In the genomic region with DNA sequence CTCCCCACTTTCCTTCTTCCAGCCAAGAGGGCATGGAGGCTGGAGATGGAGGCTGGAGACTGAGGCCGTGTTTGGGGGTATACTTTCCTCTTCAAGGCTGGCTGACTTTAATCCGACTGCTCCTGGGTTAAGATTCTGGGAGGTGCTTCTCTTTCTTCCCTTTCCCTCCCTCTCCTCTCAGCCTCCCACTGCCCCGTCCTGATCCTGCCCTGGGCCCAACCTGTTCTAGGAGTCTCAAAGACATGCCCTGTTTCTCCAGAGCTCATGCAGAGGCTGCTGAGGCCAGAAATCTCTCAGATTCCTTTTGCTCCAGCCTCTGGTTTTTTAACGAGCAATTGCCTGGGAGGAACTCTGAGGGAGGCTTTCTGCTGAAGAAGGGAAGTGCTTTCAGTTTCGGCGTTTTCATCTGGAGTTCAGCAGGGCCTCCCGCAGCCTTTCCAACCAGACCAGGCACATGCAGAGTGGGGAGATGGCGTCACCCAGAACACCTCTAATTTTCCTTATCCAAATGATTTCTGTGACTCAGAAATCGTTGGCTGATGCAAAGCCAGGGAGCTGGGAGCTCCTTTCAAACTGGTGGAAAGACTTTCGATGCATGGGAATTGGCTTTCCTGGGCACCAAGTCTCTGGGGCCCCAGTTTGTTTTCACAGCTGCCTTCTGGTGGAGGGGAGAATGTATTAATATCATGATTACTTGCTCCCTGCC, we compare ENCODE assay signal across 8 cellular contexts. TPM values are rescaled to one million over a fixed set of nuclear protein-coding genes. Genes with fewer than 3 reads are reported as not detected.
A peak's percentile ranks its signal among the peaks of the same experiment; 100 is the strongest.
DNase-seq lines count a peak whose midpoint lies in the region; ATAC-seq, FAIRE-seq and TF ChIP-seq lines count a peak whose summit lies in the region.

No MANE protein-coding gene starts in this region.

- H3K4me2 ChIP-seq in hepatocyte: peak overlapping the region; percentile 61

- H3K9me2 ChIP-seq in hepatocyte (replicated peaks; ENCODE audit: insufficient read depth): no peaks in the 10 kb centered on the region

- DNase-seq in activated naive CD4-positive, alpha-beta T cell treated with anti-CD3 and anti-CD28 coated beads, Interleukin-2, amount 50 U/mL, for 16 hours: no peak
- DNase-seq in activated CD4-positive, alpha-beta memory T cell treated with anti-CD3 and anti-CD28 coated beads, Interleukin-2, amount 10 ng/mL, durations not matched to agents 7 days and 5 days: no peak
- DNase-seq in hepatocyte (ENCODE audit: low spot score) (peak; percentile 57), pons (ENCODE audit: low spot score) (no peak), iPS-NIHi7 (ENCODE audit: extremely low spot score) (no peak), HTR-8/SVneo (ENCODE audit: insufficient read length, low spot score) (no peak)

- POLR2A ChIA-PET in activated CD4-positive, alpha-beta memory T cell treated with anti-CD3 and anti-CD28 coated beads, Interleukin-2, amount 10 ng/mL, durations not matched to agents 7 days and 5 days (lab: Charles Lee): interaction anchor here (0.7 to 24.1 kb wide), 7 partner anchors 10 to 128 kb away, joined by 3 to 1502 read pairs (median 4); a partner anchor contains a TSS

- peak overlapping the region; percentile 87 for H3K27ac ChIP-seq in hepatocyte

- H4K20me1 ChIP-seq in hepatocyte (ENCODE audit: insufficient read depth, poor library complexity, severe bottlenecking): no peaks in the 10 kb centered on the region

- H3K36me3 ChIP-seq in hepatocyte (replicated peaks; ENCODE audit: insufficient read depth, low read depth): no peaks in the 10 kb centered on the region

- CTCF ChIA-PET in activated CD4-positive, alpha-beta memory T cell treated with anti-CD3 and anti-CD28 coated beads, Interleukin-2, amount 10 ng/mL, durations not matched to agents 7 days and 5 days (lab: Charles Lee): interaction anchor here (1.2 kb wide), 1 partner anchor 132 kb away, joined by 7 read pairs; no protein-coding TSS in a partner anchor

- no peaks in the 10 kb centered on the region for H3K9me3 ChIP-seq in hepatocyte (ENCODE audit: low read depth)

- H3K4me1 ChIP-seq in hepatocyte (ENCODE audit: insufficient read depth): peaks cover 33% of the 10 kb centered on the region

- no peak for TF ChIP-seq CTCF in hepatocyte (IDR thresholded peaks at IDR 0.05; ENCODE audit: poor library complexity)

- H3K27ac Mint-ChIP-seq in activated naive CD4-positive, alpha-beta T cell treated with anti-CD3 and anti-CD28 coated beads, Interleukin-2, amount 50 U/mL, for 24 hours: peak overlapping the region; percentile 87
- peak overlapping the region; percentile 78 for H3K27ac Mint-ChIP-seq in activated CD4-positive, alpha-beta memory T cell treated with anti-CD3 and anti-CD28 coated beads, Interleukin-2, amount 10 ng/mL, durations not matched to agents 7 days and 5 days
- peak overlapping the region; percentile 91 for H3K27ac Mint-ChIP-seq in stimulated activated memory B cell treated with anti-CD40 and anti-IgM and Interleukin-4, amounts not matched to agents 10 μg/mL and 1 μg/mL and 100 μg/mL, for 72 hours

- peak overlapping the region; percentile 69 for H3K4me3 Mint-ChIP-seq in activated naive CD4-positive, alpha-beta T cell treated with anti-CD3 and anti-CD28 coated beads, Interleukin-2, amount 50 U/mL, for 24 hours
- H3K4me3 Mint-ChIP-seq in activated CD4-positive, alpha-beta memory T cell treated with anti-CD3 and anti-CD28 coated beads, Interleukin-2, amount 10 ng/mL, durations not matched to agents 7 days and 5 days: peak overlapping the region; percentile 61
- peak overlapping the region; percentile 30 for H3K4me3 Mint-ChIP-seq in stimulated activated memory B cell treated with anti-CD40 and anti-IgM and Interleukin-4, amounts not matched to agents 10 μg/mL and 1 μg/mL and 100 μg/mL, for 72 hours

- H3K4me3 ChIP-seq in hepatocyte: no peak overlapping the region

- FAIRE-seq in HTR-8/SVneo (lab: Jason Lieb, UNC): no peak

- H3K79me2 ChIP-seq in hepatocyte: no peaks in the 10 kb centered on the region

- 53% methylated on average over 10 of the region's 10 CpGs for WGBS in hepatocyte (ENCODE audit: low lambda C conversion rate, missing lambda C conversion rate)

- no peak for ATAC-seq in stimulated activated memory B cell treated with anti-CD40 and anti-IgM and Interleukin-4, amounts not matched to agents 10 μg/mL and 1 μg/mL and 100 μg/mL, for 72 hours

- H3K27me3 ChIP-seq in hepatocyte: no peaks in the 10 kb centered on the region

- no peaks in the 10 kb centered on the region for H3K36me3 Mint-ChIP-seq in activated naive CD4-positive, alpha-beta T cell treated with anti-CD3 and anti-CD28 coated beads, Interleukin-2, amount 50 U/mL, for 24 hours
- no peaks in the 10 kb centered on the region for H3K36me3 Mint-ChIP-seq in activated CD4-positive, alpha-beta memory T cell treated with anti-CD3 and anti-CD28 coated beads, Interleukin-2, amount 10 ng/mL, durations not matched to agents 7 days and 5 days (ENCODE audit: low read depth)
- H3K36me3 Mint-ChIP-seq in stimulated activated memory B cell treated with anti-CD40 and anti-IgM and Interleukin-4, amounts not matched to agents 10 μg/mL and 1 μg/mL and 100 μg/mL, for 72 hours: no peaks in the 10 kb centered on the region

- peaks cover 88% of the 10 kb centered on the region for H3K4me1 Mint-ChIP-seq in activated naive CD4-positive, alpha-beta T cell treated with anti-CD3 and anti-CD28 coated beads, Interleukin-2, amount 50 U/mL, for 24 hours
- H3K4me1 Mint-ChIP-seq in activated CD4-positive, alpha-beta memory T cell treated with anti-CD3 and anti-CD28 coated beads, Interleukin-2, amount 10 ng/mL, durations not matched to agents 7 days and 5 days: peaks cover 90% of the 10 kb centered on the region
- H3K4me1 Mint-ChIP-seq in stimulated activated memory B cell treated with anti-CD40 and anti-IgM and Interleukin-4, amounts not matched to agents 10 μg/mL and 1 μg/mL and 100 μg/mL, for 72 hours: peaks cover 73% of the 10 kb centered on the region

- H3K9me3 Mint-ChIP-seq in activated naive CD4-positive, alpha-beta T cell treated with anti-CD3 and anti-CD28 coated beads, Interleukin-2, amount 50 U/mL, for 24 hours: no peaks in the 10 kb centered on the region
- H3K9me3 Mint-ChIP-seq in activated CD4-positive, alpha-beta memory T cell treated with anti-CD3 and anti-CD28 coated beads, Interleukin-2, amount 10 ng/mL, durations not matched to agents 7 days and 5 days: no peaks in the 10 kb centered on the region
- H3K9me3 Mint-ChIP-seq in stimulated activated memory B cell treated with anti-CD40 and anti-IgM and Interleukin-4, amounts not matched to agents 10 μg/mL and 1 μg/mL and 100 μg/mL, for 72 hours: no peaks in the 10 kb centered on the region

- H2AFZ ChIP-seq in hepatocyte: peak overlapping the region; percentile 32

- H3K27me3 Mint-ChIP-seq in activated naive CD4-positive, alpha-beta T cell treated with anti-CD3 and anti-CD28 coated beads, Interleukin-2, amount 50 U/mL, for 24 hours: no peaks in the 10 kb centered on the region
- H3K27me3 Mint-ChIP-seq in activated CD4-positive, alpha-beta memory T cell treated with anti-CD3 and anti-CD28 coated beads, Interleukin-2, amount 10 ng/mL, durations not matched to agents 7 days and 5 days: no peaks in the 10 kb centered on the region
- H3K27me3 Mint-ChIP-seq in stimulated activated memory B cell treated with anti-CD40 and anti-IgM and Interleukin-4, amounts not matched to agents 10 μg/mL and 1 μg/mL and 100 μg/mL, for 72 hours: no peaks in the 10 kb centered on the region

RNA-seq across cellular contexts. Expression of a gene that starts 34.5 kb away (rescaled TPM):
- not detected for total RNA-seq in activated CD4-positive, alpha-beta memory T cell treated with anti-CD3 and anti-CD28 coated beads, Interleukin-2, amount 10 ng/mL, durations not matched to agents 7 days and 5 days
- not detected in 2 replicates for total RNA-seq in hepatocyte
- not detected in 2 replicates for polyA plus RNA-seq in hepatocyte
